ENCODE assay signal across 16 cellular contexts in the genomic region with DNA sequence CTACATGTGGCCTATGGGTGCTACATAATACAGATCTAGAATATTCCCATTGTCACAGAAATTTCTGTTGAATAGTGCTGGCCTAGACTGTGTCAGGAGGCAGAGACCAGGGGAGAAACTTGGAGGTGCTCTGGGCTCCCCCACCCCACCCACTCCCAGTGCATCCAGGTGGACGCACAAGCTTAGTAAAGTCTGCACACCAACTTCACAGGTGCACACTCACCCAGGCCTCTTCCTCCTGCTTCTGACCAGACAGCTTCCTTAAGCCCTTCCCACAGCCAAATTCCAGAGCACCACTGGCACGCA. TPM values are rescaled to one million over a fixed set of nuclear protein-coding genes. Genes with fewer than 3 reads are reported as not detected.
DNase-seq lines count a peak whose midpoint lies in the region; ATAC-seq lines count a peak whose summit lies in the region.
"Had no signal": no experiment of that assay in that cellular context is flagged by ENCODE, and none has a peak within 500 bp of the region (broad histone marks: within the 10 kb centered on the region; RNA-seq: fewer than 3 reads in every experiment).

No MANE protein-coding gene starts in this region.

- DNase-seq in SW480 (ENCODE audit: low spot score): peak; percentile 44
- DNase-seq in kidney tubule cell (ENCODE audit: low spot score): peak; percentile 70
- DNase-seq in substantia nigra (lab: John Stamatoyannopoulos, UW): no peak
- no peak for DNase-seq in activated CD8-positive, alpha-beta T cell treated with anti-CD3 and anti-CD28 coated beads, Interleukin-2, amount 10 ng/mL, durations not matched to agents 7 days and 5 days
- DNase-seq: activated T-cell treated with anti-CD3 and anti-CD28 coated beads, Interleukin-2, amount 50 U/mL, for 72 hours; colonic mucosa; heart left ventricle; left ventricle myocardium inferior; NCI-H2081 treated with DMSO at 0.1 percent for 48 hours; NCI-H510A; occipital lobe; stimulated activated naive CD4-positive, alpha-beta T cell treated with Interleukin-2 at 50 U/mL for 16 hours had no signal

- H3K36me3 Mint-ChIP-seq in activated CD8-positive, alpha-beta T cell treated with anti-CD3 and anti-CD28 coated beads, Interleukin-2, amount 10 ng/mL, durations not matched to agents 7 days and 5 days (ENCODE audit: low read depth): no peaks in the 10 kb centered on the region
- H3K36me3 Mint-ChIP-seq: activated naive CD4-positive, alpha-beta T cell treated with anti-CD3 and anti-CD28 coated beads, Interleukin-2, amount 50 U/mL, for 72 hours had no signal

- H3K27ac Mint-ChIP-seq in activated CD8-positive, alpha-beta T cell treated with anti-CD3 and anti-CD28 coated beads, Interleukin-2, amount 10 ng/mL, durations not matched to agents 7 days and 5 days: no peak overlapping the region
- H3K27ac Mint-ChIP-seq: activated naive CD4-positive, alpha-beta T cell treated with anti-CD3 and anti-CD28 coated beads, Interleukin-2, amount 50 U/mL, for 72 hours; activated T-cell treated with anti-CD3 and anti-CD28 coated beads, Interleukin-2, amount 50 U/mL, for 72 hours; B cell had no signal

- no peaks in the 10 kb centered on the region for H3K27me3 Mint-ChIP-seq in activated CD8-positive, alpha-beta T cell treated with anti-CD3 and anti-CD28 coated beads, Interleukin-2, amount 10 ng/mL, durations not matched to agents 7 days and 5 days (ENCODE audit: low read depth)
- H3K27me3 Mint-ChIP-seq: B cell had no signal

- H3K4me1 Mint-ChIP-seq in activated CD8-positive, alpha-beta T cell treated with anti-CD3 and anti-CD28 coated beads, Interleukin-2, amount 10 ng/mL, durations not matched to agents 7 days and 5 days (ENCODE audit: low read depth): peaks cover 4% of the 10 kb centered on the region
- H3K4me1 Mint-ChIP-seq: B cell had no signal

- peak overlapping the region; percentile 43 for H3K27ac ChIP-seq in substantia nigra (ENCODE audit: low read depth, low read length, poor library complexity, severe bottlenecking)
- H3K27ac ChIP-seq: colonic mucosa, GM23248, heart left ventricle, left ventricle myocardium inferior had no signal

- no peak overlapping the region for H3K4me3 Mint-ChIP-seq in activated CD8-positive, alpha-beta T cell treated with anti-CD3 and anti-CD28 coated beads, Interleukin-2, amount 10 ng/mL, durations not matched to agents 7 days and 5 days
- H3K4me3 Mint-ChIP-seq: activated T-cell treated with anti-CD3 and anti-CD28 coated beads, Interleukin-2, amount 50 U/mL, for 72 hours; B cell had no signal

- CTCF ChIA-PET in activated CD8-positive, alpha-beta T cell treated with anti-CD3 and anti-CD28 coated beads, Interleukin-2, amount 10 ng/mL, durations not matched to agents 7 days and 5 days (lab: Charles Lee): interaction anchor here (0.7 to 1.5 kb wide), 5 partner anchors 29 to 173 kb away, joined by 3 to 8 read pairs (median 3); a partner anchor contains a TSS

- POLR2A ChIA-PET in activated CD8-positive, alpha-beta T cell treated with anti-CD3 and anti-CD28 coated beads, Interleukin-2, amount 10 ng/mL, durations not matched to agents 7 days and 5 days (lab: Charles Lee): interaction anchor here (1.1 kb wide), 1 partner anchor 14 kb away, joined by 3 read pairs; no protein-coding TSS in a partner anchor

- no peaks in the 10 kb centered on the region for H3K9me3 Mint-ChIP-seq in activated CD8-positive, alpha-beta T cell treated with anti-CD3 and anti-CD28 coated beads, Interleukin-2, amount 10 ng/mL, durations not matched to agents 7 days and 5 days (ENCODE audit: insufficient read depth)
- H3K9me3 Mint-ChIP-seq: activated naive CD4-positive, alpha-beta T cell treated with anti-CD3 and anti-CD28 coated beads, Interleukin-2, amount 50 U/mL, for 72 hours; activated T-cell treated with anti-CD3 and anti-CD28 coated beads, Interleukin-2, amount 50 U/mL, for 72 hours had no signal

- no peak for ATAC-seq in HG03565 (IDR thresholded peaks at IDR 0.05; ENCODE audit: unreplicated experiment)
- no peak for ATAC-seq in activated CD8-positive, alpha-beta T cell treated with anti-CD3 and anti-CD28 coated beads, Interleukin-2, amount 10 ng/mL, durations not matched to agents 7 days and 5 days
- ATAC-seq: activated naive CD4-positive, alpha-beta T cell treated with anti-CD3 and anti-CD28 coated beads, Interleukin-2, amount 50 U/mL, for 72 hours; activated T-cell treated with anti-CD3 and anti-CD28 coated beads, Interleukin-2, amount 50 U/mL, for 72 hours had no signal

RNA-seq across cellular contexts. Expression of a gene that starts 7.6 kb away (rescaled TPM):
- total RNA-seq in activated CD8-positive, alpha-beta T cell treated with anti-CD3 and anti-CD28 coated beads, Interleukin-2, amount 10 ng/mL, durations not matched to agents 7 days and 5 days: 10 to 100 TPM; 93.4 to 94.6 TPM

RNA-seq across cellular contexts. Expression of a gene that starts 28.6 kb away (rescaled TPM):
- under 1 TPM; 0.89 to 0.97 TPM for total RNA-seq in activated CD8-positive, alpha-beta T cell treated with anti-CD3 and anti-CD28 coated beads, Interleukin-2, amount 10 ng/mL, durations not matched to agents 7 days and 5 days

RNA-seq across cellular contexts. Expression of a gene that starts 40.2 kb away (rescaled TPM):
- total RNA-seq in activated CD8-positive, alpha-beta T cell treated with anti-CD3 and anti-CD28 coated beads, Interleukin-2, amount 10 ng/mL, durations not matched to agents 7 days and 5 days: 100 to 1,000 TPM; 177 to 185 TPM

RNA-seq across cellular contexts. Expression of a gene that starts 58.3 kb away (rescaled TPM):
- total RNA-seq in activated CD8-positive, alpha-beta T cell treated with anti-CD3 and anti-CD28 coated beads, Interleukin-2, amount 10 ng/mL, durations not matched to agents 7 days and 5 days: 10 to 100 TPM; 86.1 to 99.8 TPM

Comparison
In these comparisons a context has a peak if more than half of its experiments do, and no peak if none do; other contexts are left out.
1. DNase-seq: peak in SW480 (single experiment) and kidney tubule cell (single experiment); none in substantia nigra (0 of 49) and activated CD8-positive, alpha-beta T cell treated with anti-CD3 and anti-CD28 coated beads, Interleukin-2, amount 10 ng/mL, durations not matched to agents 7 days and 5 days (single experiment).